ENCODE assay signal across 19 cellular contexts in the genomic region with DNA sequence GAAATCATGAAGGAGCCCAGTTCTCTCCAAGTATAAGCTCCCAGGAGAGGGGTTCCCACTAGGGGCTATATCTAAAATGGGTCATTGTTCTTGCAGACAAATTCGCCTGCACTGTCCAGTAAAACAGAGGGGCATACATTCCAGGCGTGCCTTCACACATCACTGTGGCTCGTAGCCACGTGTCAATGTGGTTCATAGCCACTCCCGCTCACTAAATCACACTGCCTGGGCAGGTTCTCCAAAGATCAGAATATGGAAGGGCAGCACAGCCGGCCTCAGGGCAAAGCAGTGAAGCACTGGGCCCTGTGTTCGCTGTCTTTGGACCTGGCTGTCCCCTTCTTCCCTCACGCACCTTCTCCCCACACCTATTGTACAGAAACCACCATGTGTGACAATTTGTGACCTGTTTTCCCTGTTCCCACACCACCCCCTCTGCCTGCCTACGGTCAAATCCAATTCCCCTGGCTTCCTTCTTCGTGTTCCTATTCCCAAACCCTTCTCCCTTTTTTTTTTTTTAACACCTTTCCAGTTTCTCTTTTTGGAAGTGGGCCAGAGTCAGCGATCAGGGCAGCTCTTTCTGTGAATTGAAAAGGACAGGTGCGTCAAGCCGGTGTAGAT. TPM values are rescaled to one million over a fixed set of nuclear protein-coding genes. Genes with fewer than 3 reads are reported as not detected.
A peak's percentile ranks its signal among the peaks of the same experiment; 100 is the strongest.
DNase-seq lines count a peak whose midpoint lies in the region; ATAC-seq and TF ChIP-seq lines count a peak whose summit lies in the region.
"Had no signal": no experiment of that assay in that cellular context is flagged by ENCODE, and none has a peak within 500 bp of the region (broad histone marks: within the 10 kb centered on the region; RNA-seq: fewer than 3 reads in every experiment).

No MANE protein-coding gene starts in this region.

- 72% methylated on average over 11 of the region's 13 CpGs for WGBS in esophagus muscularis mucosa

- H3K9ac ChIP-seq in BLaER1, result no peak overlapping the region

- peak; percentile 47; the same call in 1 of the 3 replicates for ATAC-seq in RWPE2 (ENCODE audit: low read depth)
- ATAC-seq in HG03025 (IDR thresholded peaks at IDR 0.05; ENCODE audit: low FRiP score, unreplicated experiment), result no peak
- no peak for ATAC-seq in GM21576 (IDR thresholded peaks at IDR 0.05; ENCODE audit: unreplicated experiment)
- ATAC-seq: right lobe of liver, Right ventricle myocardium inferior had no signal

- H3K4me2 ChIP-seq in BLaER1, result peak overlapping the region; percentile 90
- H3K4me2 ChIP-seq: hepatocyte had no signal

- H3K27me3 ChIP-seq in BLaER1 (no peaks in the 10 kb centered on the region), RWPE2 (ENCODE audit: insufficient read depth, poor library complexity, severe bottlenecking) (no peaks in the 10 kb centered on the region), esophagus muscularis mucosa (peaks cover 0 to 11% (median 0%) of the 10 kb centered on the region in 4 donors)
- H3K27me3 ChIP-seq: hepatocyte, right lobe of liver, uterus had no signal

- H3K27ac ChIP-seq in BLaER1 (peak overlapping the region; percentile 19; the same call in 1 of the 2 replicates), RWPE2 (ENCODE audit: poor library complexity, severe bottlenecking) (no peak overlapping the region), esophagus muscularis mucosa (replicated peaks in 1 of 4) (no peak overlapping the region)
- H3K27ac ChIP-seq: C4-2B, hepatocyte, right lobe of liver, uterus had no signal

- TF ChIP-seq CTCF in RWPE2 (IDR thresholded peaks at IDR 0.05; ENCODE audit: poor library complexity, severe bottlenecking) (no peak), esophagus muscularis mucosa (IDR thresholded peaks at IDR 0.05) (no peak)

- intact Hi-C loops in esophagus muscularis mucosa (cut with DNase I), result no loop called here

- H4K20me1 ChIP-seq in BLaER1, result no peaks in the 10 kb centered on the region

- H3K4me3 ChIP-seq in BLaER1 (no peak overlapping the region), RWPE2 (ENCODE audit: severe bottlenecking) (no peak overlapping the region), esophagus muscularis mucosa (no peak overlapping the region)
- H3K4me3 ChIP-seq: hepatocyte, right lobe of liver, uterus had no signal

- H3K4me1 ChIP-seq in BLaER1, result peaks cover 86% of the 10 kb centered on the region
- H3K4me1 ChIP-seq in RWPE2 (ENCODE audit: insufficient read depth, poor library complexity, severe bottlenecking), result peaks cover 17% of the 10 kb centered on the region
- peaks cover 5 to 15% (median 11%) of the 10 kb centered on the region in 4 donors for H3K4me1 ChIP-seq in esophagus muscularis mucosa
- H3K4me1 ChIP-seq: right lobe of liver, uterus had no signal

- no peaks in the 10 kb centered on the region for H3K36me3 ChIP-seq in BLaER1
- H3K36me3 ChIP-seq in RWPE2 (ENCODE audit: low read depth), result no peaks in the 10 kb centered on the region
- H3K36me3 ChIP-seq in esophagus muscularis mucosa, result no peaks in the 10 kb centered on the region
- H3K36me3 ChIP-seq: right lobe of liver, uterus had no signal

- H3K9me3 ChIP-seq in BLaER1 (no peaks in the 10 kb centered on the region), RWPE2 (ENCODE audit: severe bottlenecking) (no peaks in the 10 kb centered on the region), esophagus muscularis mucosa (no peaks in the 10 kb centered on the region)
- H3K9me3 ChIP-seq: right lobe of liver, uterus had no signal

- no peak for TF ChIP-seq EP300 in esophagus muscularis mucosa (IDR thresholded peaks at IDR 0.05)

- DNase-seq in DMS79 treated with DMSO at 0.1 percent for 48 hours (lab: John Stamatoyannopoulos, UW), result peak; percentile 16
- DNase-seq in RWPE2 (ENCODE audit: low spot score), result no peak
- DNase-seq in esophagus muscularis mucosa (ENCODE audit: extremely low spot score), result peak; percentile 64
- DNase-seq in NCI-H226, result no peak
- no peak for DNase-seq in LoVo (ENCODE audit: low spot score)
- DNase-seq: activated CD8-positive, alpha-beta memory T cell treated with anti-CD3 and anti-CD28 coated beads, Interleukin-2, amount 10 ng/mL, durations not matched to agents 7 days and 5 days; GF-D8; NCI-H1092 treated with DMSO at 0.1 percent for 48 hours; NCI-H526 treated with DMSO at 0.1 percent for 48 hours; right lobe of liver; stimulated activated CD4-positive, alpha-beta T cell treated with anti-CD3 and anti-CD28 coated beads, Interleukin-2, amount 100 ng/mL, for 48 hours; stimulated activated naive CD4-positive, alpha-beta T cell; uterus had no signal

- TF ChIP-seq POLR2A in esophagus muscularis mucosa (IDR thresholded peaks at IDR 0.05; ENCODE audit: low read depth), result no peak

RNA-seq across cellular contexts. Expression of a gene that starts 26.9 kb away (rescaled TPM):
- total RNA-seq in esophagus muscularis mucosa, result 10 to 100 TPM; 16.1 to 25.9 (median 20.0) TPM

Comparison
In these comparisons a context has a peak if more than half of its experiments do, and no peak if none do; other contexts are left out.
1. DNase-seq: peak in DMS79 treated with DMSO at 0.1 percent for 48 hours (single experiment) and esophagus muscularis mucosa (single experiment); none in RWPE2 (single experiment), NCI-H226 (single experiment) and LoVo (single experiment).